13 cellular contexts compared by ENCODE assay signal in genomic region chr11:105077141-105077790, GRCh38. TPM values are rescaled to one million over a fixed set of nuclear protein-coding genes. Genes with fewer than 3 reads are reported as not detected.
A peak's percentile ranks its signal among the peaks of the same experiment; 100 is the strongest.
DNase-seq lines count a peak whose midpoint lies in the region; ATAC-seq, FAIRE-seq and TF ChIP-seq lines count a peak whose summit lies in the region.
"Not testable (repeated sequence)": the region's sequence is repeated elsewhere in the genome, so short reads cannot be mapped to it uniquely, and the experiment has no call there.
"Had no signal": no experiment of that assay in that cellular context is flagged by ENCODE, and none has a peak within 500 bp of the region (broad histone marks: within the 10 kb centered on the region; RNA-seq: fewer than 3 reads in every experiment).

No MANE protein-coding gene starts in this region.

- not testable (repeated sequence) for H3K27me3 ChIP-seq in bronchial epithelial cell (ENCODE audit: control insufficient read depth, insufficient read depth, low read length)

- H3K36me3 ChIP-seq in bronchial epithelial cell (ENCODE audit: control insufficient read depth, insufficient read depth, low read length): not testable (repeated sequence)

- DNase-seq in activated T-cell treated with anti-CD3 and anti-CD28 coated beads for 24 hours (ENCODE audit: low read depth) (peak; percentile 11), bronchial epithelial cell (ENCODE audit: low read depth) (peak; percentile 64)
- peak; percentile 65 for DNase-seq in activated effector memory CD4-positive, alpha-beta T cell treated with anti-CD3 and anti-CD28 coated beads, Interleukin-2, amount 50 U/mL, for 16 hours
- peak; percentile 11 to 32 for DNase-seq in stimulated activated CD4-positive, alpha-beta T cell treated with anti-CD3 and anti-CD28 coated beads, Interleukin-2, amount 100 ng/mL, for 48 hours
- DNase-seq in stimulated activated naive CD8-positive, alpha-beta T cell treated with anti-CD3 and anti-CD28 coated beads, Interleukin-15, Interleukin-2, amounts not matched to agents 100 U/mL and 50 U/mL, for 24 hours: peak; percentile 9

- peak; percentile 49 for ATAC-seq in GM18858 (IDR thresholded peaks at IDR 0.05; ENCODE audit: unreplicated experiment)
- ATAC-seq in HG03378 (IDR thresholded peaks at IDR 0.05; ENCODE audit: unreplicated experiment): peak; percentile 83
- ATAC-seq in activated CD4-positive, CD25-positive, alpha-beta regulatory T cell treated with anti-CD3 and anti-CD28 coated beads, Interleukin-2, amount 50 U/mL, for 24 hours: peak; percentile 90 to 95
- peak; percentile 81 for ATAC-seq in stimulated activated naive CD8-positive, alpha-beta T cell treated with anti-CD3 and anti-CD28 coated beads, Interleukin-15, Interleukin-2, amounts not matched to agents 100 U/mL and 50 U/mL, for 24 hours

- peak; percentile 97 for FAIRE-seq in bronchial epithelial cell (lab: Jason Lieb, UNC)

- TF ChIP-seq CTCF in bronchial epithelial cell (IDR thresholded peaks at IDR 0.05; ENCODE audit: insufficient read depth, low read length, severe bottlenecking): not testable (repeated sequence)

- not testable (repeated sequence) for H3K4me3 ChIP-seq in bronchial epithelial cell (ENCODE audit: low read depth, low read length)

RNA-seq across cellular contexts. Expression of gene CARD16, which starts 32.1 kb away (rescaled TPM):
- total RNA-seq in bronchial epithelial cell: 0.53 and 2.4 TPM in 2 replicates

RNA-seq across cellular contexts. Expression of gene CASP1, which starts 42.3 kb away (rescaled TPM):
- 10.8 and 69.3 TPM in 2 replicates for total RNA-seq in bronchial epithelial cell
- total RNA-seq: K562 had no signal

RNA-seq across cellular contexts. Expression of gene CASP5, which starts 54.3 kb away (rescaled TPM):
- 6.9 TPM in 1 of 2 replicates, not detected in the other for total RNA-seq in bronchial epithelial cell
- total RNA-seq: A673; Calu3; CD8-positive, alpha-beta T cell; K562; PC-9 had no signal

Comparison
In these comparisons a context has a peak if more than half of its experiments do, and no peak if none do; other contexts are left out.
1. DNase-seq: peak in every context shown above with its lines; median percentile 65 in activated effector memory CD4-positive, alpha-beta T cell treated with anti-CD3 and anti-CD28 coated beads, Interleukin-2, amount 50 U/mL, for 16 hours; 64 in bronchial epithelial cell; 22 in stimulated activated CD4-positive, alpha-beta T cell treated with anti-CD3 and anti-CD28 coated beads, Interleukin-2, amount 100 ng/mL, for 48 hours; 11 in activated T-cell treated with anti-CD3 and anti-CD28 coated beads for 24 hours; 9 in stimulated activated naive CD8-positive, alpha-beta T cell treated with anti-CD3 and anti-CD28 coated beads, Interleukin-15, Interleukin-2, amounts not matched to agents 100 U/mL and 50 U/mL, for 24 hours.